Comparison of ENCODE assay signal across 1 cellular context in the genomic region with DNA sequence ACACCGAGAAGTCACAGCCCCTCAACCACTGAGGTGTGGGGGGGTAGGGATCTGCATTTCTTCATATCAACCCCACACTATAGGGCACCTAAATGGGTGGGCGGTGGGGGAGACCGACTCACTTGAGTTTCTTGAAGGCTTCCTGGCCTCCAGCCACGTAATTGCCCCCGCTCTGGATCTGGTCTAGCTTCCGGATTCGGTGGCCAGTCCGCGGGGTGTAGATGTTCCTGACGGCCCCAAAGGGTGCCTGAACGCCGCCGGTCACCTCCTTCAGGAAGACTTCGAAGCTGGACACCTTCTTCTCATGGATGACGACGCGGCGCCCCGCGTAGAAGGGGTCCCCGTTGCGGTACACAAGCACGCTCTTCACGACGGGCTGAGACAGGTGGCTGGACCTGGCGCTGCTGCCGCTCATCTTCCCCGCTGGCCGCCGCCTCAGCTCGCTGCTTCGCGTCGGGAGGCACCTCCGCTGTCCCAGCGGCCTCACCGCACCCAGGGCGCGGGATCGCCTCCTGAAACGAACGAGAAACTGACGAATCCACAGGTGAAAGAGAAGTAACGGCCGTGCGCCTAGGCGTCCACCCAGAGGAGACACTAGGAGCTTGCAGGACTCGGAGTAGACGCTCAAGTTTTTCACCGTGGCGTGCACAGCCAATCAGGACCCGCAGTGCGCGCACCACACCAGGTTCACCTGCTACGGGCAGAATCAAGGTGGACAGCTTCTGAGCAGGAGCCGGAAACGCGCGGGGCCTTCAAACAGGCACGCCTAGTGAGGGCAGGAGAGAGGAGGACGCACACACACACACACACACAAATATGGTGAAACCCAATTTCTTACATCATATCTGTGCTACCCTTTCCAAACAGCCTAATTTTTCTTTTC.
TF ChIP-seq lines count a peak whose summit lies in the region.

TSS of gene DCDC2 (minus strand) at position 724 of the 883 bp plus-strand sequence. CDS start at position 415, 309 bp downstream.

TF ChIP-seq in HepG2, 621 proteins besides CTCF, POLR2A, EP300 and RAD21 (continued from another document and continues in another):
- TF ChIP-seq DZIP1 (CRISPR knock-in tag; IDR thresholded peaks at IDR 0.05) (peak; percentile 68; the same call in 1 of the 2 replicates), ZNF703 (CRISPR knock-in tag; IDR thresholded peaks at IDR 0.05; ENCODE audit: borderline replicate concordance) (0 out of 2 replicates have a peak, but pooled peaks have one; percentile 79), POGK (CRISPR knock-in tag; conservative IDR thresholded peaks at IDR 0.05) (peak; percentile 93), TCF12 (IDR thresholded peaks at IDR 0.05) (no peak), TCF12 (CRISPR knock-in tag; IDR thresholded peaks at IDR 0.05) (no peak), ZNF746 (CRISPR knock-in tag; IDR thresholded peaks at IDR 0.05) (peak; percentile 77; the same call in 1 of the 2 replicates), HES4 (CRISPR knock-in tag; IDR thresholded peaks at IDR 0.05; ENCODE audit: borderline replicate concordance) (peak; percentile 10; the same call in 1 of the 2 replicates), ZFP62 (CRISPR knock-in tag; IDR thresholded peaks at IDR 0.05) (no peak), MXD4 (CRISPR knock-in tag; IDR thresholded peaks at IDR 0.05) (peak; percentile 54; the same call in 1 of the 2 replicates), SAP130 (CRISPR knock-in tag; IDR thresholded peaks at IDR 0.05; ENCODE audit: low read depth) (peak; percentile 88), ZNF841 (CRISPR knock-in tag; IDR thresholded peaks at IDR 0.05; ENCODE audit: borderline replicate concordance) (no peak), TFDP2 (CRISPR knock-in tag; IDR thresholded peaks at IDR 0.05) (peak; percentile 88), ZNF780A (CRISPR knock-in tag; IDR thresholded peaks at IDR 0.05) (0 out of 2 replicates have a peak, but pooled peaks have one; percentile 89), ZC3H13 (CRISPR knock-in tag; IDR thresholded peaks at IDR 0.05) (peak; percentile 71), ZNF724P (CRISPR knock-in tag; IDR thresholded peaks at IDR 0.05; ENCODE audit: borderline replicate concordance) (peak; percentile 67; the same call in 1 of the 2 replicates), ZNF10 (CRISPR knock-in tag; IDR thresholded peaks at IDR 0.05; ENCODE audit: borderline replicate concordance, low read depth) (0 out of 2 replicates have a peak, but pooled peaks have one; percentile 62), RNF2 (conservative IDR thresholded peaks at IDR 0.05; ENCODE audit: low read depth) (0 out of 2 replicates have a peak, but pooled peaks have one; percentile 50), ZMYM3 (CRISPR knock-in tag; IDR thresholded peaks at IDR 0.05) (peak; percentile 73), ZNF530 (CRISPR knock-in tag; IDR thresholded peaks at IDR 0.05; ENCODE audit: low read depth) (no peak), ATF7 (IDR thresholded peaks at IDR 0.05) (no peak), ATF7 (CRISPR knock-in tag; IDR thresholded peaks at IDR 0.05) (peak; percentile 90), MYNN (CRISPR knock-in tag; IDR thresholded peaks at IDR 0.05; ENCODE audit: low read depth) (peak; percentile 90), TARDBP (CRISPR knock-in tag; IDR thresholded peaks at IDR 0.05) (peak; percentile 71; the same call in 1 of the 2 replicates), SAFB2 (CRISPR knock-in tag; IDR thresholded peaks at IDR 0.05; ENCODE audit: borderline replicate concordance, low read depth) (peak; percentile 19; the same call in 1 of the 2 replicates), FOXA3 (CRISPR knock-in tag; IDR thresholded peaks at IDR 0.05) (peak; percentile 11; the same call in 1 of the 2 replicates), ZNF577 (CRISPR knock-in tag; IDR thresholded peaks at IDR 0.05; ENCODE audit: borderline replicate concordance, low read depth) (no peak), FOXM1 (CRISPR knock-in tag; IDR thresholded peaks at IDR 0.05) (no peak), NCOA2 (CRISPR knock-in tag; IDR thresholded peaks at IDR 0.05) (peak; percentile 45; the same call in 1 of the 2 replicates), ZNF800 (CRISPR knock-in tag; IDR thresholded peaks at IDR 0.05) (peak; percentile 87), ZNF879 (CRISPR knock-in tag; IDR thresholded peaks at IDR 0.05) (peak; percentile 60; the same call in 1 of the 2 replicates), ZNF335 (CRISPR knock-in tag; IDR thresholded peaks at IDR 0.05) (0 out of 2 replicates have a peak, but pooled peaks have one; percentile 48)
- TF ChIP-seq, protein P1, sequence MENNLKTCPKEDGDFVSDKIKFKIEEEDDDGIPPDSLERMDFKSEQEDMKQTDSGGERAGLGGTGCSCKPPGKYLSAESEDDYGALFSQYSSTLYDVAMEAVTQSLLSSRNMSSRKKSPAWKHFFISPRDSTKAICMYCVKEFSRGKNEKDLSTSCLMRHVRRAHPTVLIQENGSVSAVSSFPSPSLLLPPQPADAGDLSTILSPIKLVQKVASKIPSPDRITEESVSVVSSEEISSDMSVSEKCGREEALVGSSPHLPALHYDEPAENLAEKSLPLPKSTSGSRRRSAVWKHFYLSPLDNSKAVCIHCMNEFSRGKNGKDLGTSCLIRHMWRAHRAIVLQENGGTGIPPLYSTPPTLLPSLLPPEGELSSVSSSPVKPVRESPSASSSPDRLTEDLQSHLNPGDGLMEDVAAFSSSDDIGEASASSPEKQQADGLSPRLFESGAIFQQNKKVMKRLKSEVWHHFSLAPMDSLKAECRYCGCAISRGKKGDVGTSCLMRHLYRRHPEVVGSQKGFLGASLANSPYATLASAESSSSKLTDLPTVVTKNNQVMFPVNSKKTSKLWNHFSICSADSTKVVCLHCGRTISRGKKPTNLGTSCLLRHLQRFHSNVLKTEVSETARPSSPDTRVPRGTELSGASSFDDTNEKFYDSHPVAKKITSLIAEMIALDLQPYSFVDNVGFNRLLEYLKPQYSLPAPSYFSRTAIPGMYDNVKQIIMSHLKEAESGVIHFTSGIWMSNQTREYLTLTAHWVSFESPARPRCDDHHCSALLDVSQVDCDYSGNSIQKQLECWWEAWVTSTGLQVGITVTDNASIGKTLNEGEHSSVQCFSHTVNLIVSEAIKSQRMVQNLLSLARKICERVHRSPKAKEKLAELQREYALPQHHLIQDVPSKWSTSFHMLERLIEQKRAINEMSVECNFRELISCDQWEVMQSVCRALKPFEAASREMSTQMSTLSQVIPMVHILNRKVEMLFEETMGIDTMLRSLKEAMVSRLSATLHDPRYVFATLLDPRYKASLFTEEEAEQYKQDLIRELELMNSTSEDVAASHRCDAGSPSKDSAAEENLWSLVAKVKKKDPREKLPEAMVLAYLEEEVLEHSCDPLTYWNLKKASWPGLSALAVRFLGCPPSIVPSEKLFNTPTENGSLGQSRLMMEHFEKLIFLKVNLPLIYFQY (CRISPR knock-in tag; IDR thresholded peaks at IDR 0.05; ENCODE audit: borderline replicate concordance): peak; percentile 48; the same call in 1 of the 2 replicates
- TF ChIP-seq, protein P2, sequence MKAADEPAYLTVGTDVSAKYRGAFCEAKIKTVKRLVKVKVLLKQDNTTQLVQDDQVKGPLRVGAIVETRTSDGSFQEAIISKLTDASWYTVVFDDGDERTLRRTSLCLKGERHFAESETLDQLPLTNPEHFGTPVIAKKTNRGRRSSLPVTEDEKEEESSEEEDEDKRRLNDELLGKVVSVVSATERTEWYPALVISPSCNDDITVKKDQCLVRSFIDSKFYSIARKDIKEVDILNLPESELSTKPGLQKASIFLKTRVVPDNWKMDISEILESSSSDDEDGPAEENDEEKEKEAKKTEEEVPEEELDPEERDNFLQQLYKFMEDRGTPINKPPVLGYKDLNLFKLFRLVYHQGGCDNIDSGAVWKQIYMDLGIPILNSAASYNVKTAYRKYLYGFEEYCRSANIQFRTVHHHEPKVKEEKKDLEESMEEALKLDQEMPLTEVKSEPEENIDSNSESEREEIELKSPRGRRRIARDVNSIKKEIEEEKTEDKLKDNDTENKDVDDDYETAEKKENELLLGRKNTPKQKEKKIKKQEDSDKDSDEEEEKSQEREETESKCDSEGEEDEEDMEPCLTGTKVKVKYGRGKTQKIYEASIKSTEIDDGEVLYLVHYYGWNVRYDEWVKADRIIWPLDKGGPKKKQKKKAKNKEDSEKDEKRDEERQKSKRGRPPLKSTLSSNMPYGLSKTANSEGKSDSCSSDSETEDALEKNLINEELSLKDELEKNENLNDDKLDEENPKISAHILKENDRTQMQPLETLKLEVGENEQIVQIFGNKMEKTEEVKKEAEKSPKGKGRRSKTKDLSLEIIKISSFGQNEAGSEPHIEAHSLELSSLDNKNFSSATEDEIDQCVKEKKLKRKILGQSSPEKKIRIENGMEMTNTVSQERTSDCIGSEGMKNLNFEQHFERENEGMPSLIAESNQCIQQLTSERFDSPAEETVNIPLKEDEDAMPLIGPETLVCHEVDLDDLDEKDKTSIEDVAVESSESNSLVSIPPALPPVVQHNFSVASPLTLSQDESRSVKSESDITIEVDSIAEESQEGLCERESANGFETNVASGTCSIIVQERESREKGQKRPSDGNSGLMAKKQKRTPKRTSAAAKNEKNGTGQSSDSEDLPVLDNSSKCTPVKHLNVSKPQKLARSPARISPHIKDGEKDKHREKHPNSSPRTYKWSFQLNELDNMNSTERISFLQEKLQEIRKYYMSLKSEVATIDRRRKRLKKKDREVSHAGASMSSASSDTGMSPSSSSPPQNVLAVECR (CRISPR knock-in tag; IDR thresholded peaks at IDR 0.05; ENCODE audit: borderline replicate concordance): peak; percentile 94
- TF ChIP-seq, protein P3, sequence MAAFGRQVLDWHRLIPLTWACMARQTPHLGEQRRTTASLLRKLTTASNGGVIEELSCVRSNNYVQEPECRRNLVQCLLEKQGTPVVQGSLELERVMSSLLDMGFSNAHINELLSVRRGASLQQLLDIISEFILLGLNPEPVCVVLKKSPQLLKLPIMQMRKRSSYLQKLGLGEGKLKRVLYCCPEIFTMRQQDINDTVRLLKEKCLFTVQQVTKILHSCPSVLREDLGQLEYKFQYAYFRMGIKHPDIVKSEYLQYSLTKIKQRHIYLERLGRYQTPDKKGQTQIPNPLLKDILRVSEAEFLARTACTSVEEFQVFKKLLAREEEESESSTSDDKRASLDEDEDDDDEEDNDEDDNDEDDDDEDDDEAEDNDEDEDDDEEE (CRISPR knock-in tag; IDR thresholded peaks at IDR 0.05): peak; percentile 75; the same call in 1 of the 2 replicates
- TF ChIP-seq, protein P4, sequence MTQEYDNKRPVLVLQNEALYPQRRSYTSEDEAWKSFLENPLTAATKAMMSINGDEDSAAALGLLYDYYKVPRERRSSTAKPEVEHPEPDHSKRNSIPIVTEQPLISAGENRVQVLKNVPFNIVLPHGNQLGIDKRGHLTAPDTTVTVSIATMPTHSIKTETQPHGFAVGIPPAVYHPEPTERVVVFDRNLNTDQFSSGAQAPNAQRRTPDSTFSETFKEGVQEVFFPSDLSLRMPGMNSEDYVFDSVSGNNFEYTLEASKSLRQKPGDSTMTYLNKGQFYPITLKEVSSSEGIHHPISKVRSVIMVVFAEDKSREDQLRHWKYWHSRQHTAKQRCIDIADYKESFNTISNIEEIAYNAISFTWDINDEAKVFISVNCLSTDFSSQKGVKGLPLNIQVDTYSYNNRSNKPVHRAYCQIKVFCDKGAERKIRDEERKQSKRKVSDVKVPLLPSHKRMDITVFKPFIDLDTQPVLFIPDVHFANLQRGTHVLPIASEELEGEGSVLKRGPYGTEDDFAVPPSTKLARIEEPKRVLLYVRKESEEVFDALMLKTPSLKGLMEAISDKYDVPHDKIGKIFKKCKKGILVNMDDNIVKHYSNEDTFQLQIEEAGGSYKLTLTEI (CRISPR knock-in tag; conservative IDR thresholded peaks at IDR 0.05): no peak
